In the genomic region with DNA sequence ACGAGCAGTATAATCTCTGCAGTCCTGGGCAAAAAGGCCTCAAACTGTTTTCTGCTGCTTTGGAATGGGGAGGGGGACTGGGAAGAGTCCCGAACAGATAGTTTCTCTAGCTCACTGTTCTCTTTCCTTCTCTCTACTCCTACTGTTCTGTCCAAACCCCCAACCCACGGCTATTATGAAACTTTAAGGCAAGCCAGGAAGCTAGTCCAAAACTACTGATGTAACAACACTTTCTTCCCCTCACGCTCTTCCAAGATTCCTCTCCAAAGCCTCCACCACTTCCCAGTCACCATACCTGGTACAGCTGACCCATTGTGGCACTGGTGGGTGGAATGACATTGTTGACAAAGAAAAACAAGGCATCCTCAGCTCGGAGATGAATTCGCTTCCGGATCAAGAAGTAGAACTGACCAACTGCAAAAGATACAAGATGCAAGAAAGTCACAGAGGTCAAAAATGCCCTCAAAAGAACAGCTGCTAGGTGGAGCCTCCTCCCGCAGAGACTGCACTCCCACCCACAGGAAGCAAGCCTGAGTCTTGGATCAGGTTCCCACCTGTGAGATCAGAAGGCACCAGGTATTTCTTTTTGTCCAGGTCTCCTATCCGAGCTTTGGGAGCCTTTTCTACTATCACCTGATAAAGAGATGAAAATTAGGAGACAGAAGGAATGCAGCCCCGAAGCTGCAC, we compare ENCODE assay signal across 9 cellular contexts. TPM values are rescaled to one million over a fixed set of nuclear protein-coding genes. Genes with fewer than 3 reads are reported as not detected.
DNase-seq lines count a peak whose midpoint lies in the region; ATAC-seq, FAIRE-seq and TF ChIP-seq lines count a peak whose summit lies in the region.
"Had no signal": no experiment of that assay in that cellular context is flagged by ENCODE, and none has a peak within 500 bp of the region (broad histone marks: within the 10 kb centered on the region; RNA-seq: fewer than 3 reads in every experiment).

No MANE protein-coding gene starts in this region.

- TF ChIP-seq POLR2A in GM12878 (IDR thresholded peaks at IDR 0.05; ENCODE audit: low read depth, low read length): no peak
- no peak for TF ChIP-seq POLR2A in uterus (IDR thresholded peaks at IDR 0.05)

- no peak overlapping the region for H2BK12ac ChIP-seq in mesenchymal stem cell (ENCODE audit: low read length in 2 of 2)

- peak overlapping the region; percentile 94 for H3K4me2 ChIP-seq in GM12878 (ENCODE audit: control insufficient read depth, insufficient read depth)
- peak overlapping the region; percentile 92 for H3K4me2 ChIP-seq in mesenchymal stem cell (ENCODE audit: low read length, poor library complexity, severe bottlenecking)

- H3K18ac ChIP-seq in mesenchymal stem cell (ENCODE audit: low read depth in 1 of 2, low read length in 2 of 2): peak overlapping the region in 1 of 2 experiments; percentile 58

- no peak overlapping the region for H2AFZ ChIP-seq in GM12878 (ENCODE audit: control insufficient read depth, low read depth, low read length)
- H2AFZ ChIP-seq in mesenchymal stem cell (ENCODE audit: low read depth, low read length): no peak overlapping the region

- peak overlapping the region; percentile 93 for H3K9ac ChIP-seq in GM12878 (ENCODE audit: control insufficient read depth, insufficient read depth, low read length)
- peak overlapping the region; percentile 97 for H3K9ac ChIP-seq in mesenchymal stem cell (ENCODE audit: low read length)

- TF ChIP-seq EP300 in GM12878 (IDR thresholded peaks at IDR 0.05; ENCODE audit: borderline replicate concordance in 1 of 2, control insufficient read depth in 1 of 2, low read depth in 2 of 2, low read length in 2 of 2): no peak

- ATAC-seq in left ventricle myocardium superior (no peak), GM12878 (no peak)

- H3K79me1 ChIP-seq in mesenchymal stem cell (replicated peaks; ENCODE audit: low read length, poor library complexity, severe bottlenecking): peaks cover 13% of the 10 kb centered on the region

- H3K79me2 ChIP-seq in GM12878 (ENCODE audit: control insufficient read depth, insufficient read depth, low read length): peaks cover 43% of the 10 kb centered on the region

- WGBS in GM12878 (ENCODE audit: insufficient coverage, insufficient replicate concordance, low lambda C conversion rate, missing lambda C conversion rate): 55% methylated on average over 10 of the region's 10 CpGs
- 49% methylated on average over 8 of the region's 10 CpGs for WGBS in mesenchymal stem cell

- in situ Hi-C loops in GM12878 (cut with MboI): no loop called here
- in situ Hi-C loops in G401 (cut with HindIII; ENCODE audit: low sequenced_read_pairs): no loop called here

- DNase-seq in cardiac muscle cell (ENCODE audit: low read depth in 1 of 2, low spot score in 1 of 2) (no peak), left ventricle myocardium superior (no peak), GM12878 (ENCODE audit: low read depth, low spot score) (no peak), mesenchymal stem cell (no peak), uterus (no peak), GM19238 (ENCODE audit: insufficient read length, low spot score) (no peak), G401 (ENCODE audit: low spot score) (no peak), NCI-H82 (lab: John Stamatoyannopoulos, UW) (no peak)
- DNase-seq: stimulated activated naive CD4-positive, alpha-beta T cell treated with Interleukin-2 at 50 U/mL for 16 hours had no signal

- H3K4me3 ChIP-seq in cardiac muscle cell (peak overlapping the region; percentile 72), GM12878 (peak overlapping the region; percentile 83), mesenchymal stem cell (ENCODE audit: insufficient read depth in 1 of 2, low read depth in 1 of 2, low read length in 2 of 2) (peak overlapping the region; percentile 89 to 98), uterus (peak overlapping the region; percentile 75 to 93)

- H4K8ac ChIP-seq in mesenchymal stem cell (ENCODE audit: low read length): no peak overlapping the region

- H3K27me3 ChIP-seq in cardiac muscle cell: no peaks in the 10 kb centered on the region
- no peaks in the 10 kb centered on the region for H3K27me3 ChIP-seq in GM12878 (replicated peaks in 1 of 2; ENCODE audit: control insufficient read depth in 2 of 2, insufficient read depth in 2 of 2, low read length in 1 of 2)
- H3K27me3 ChIP-seq in mesenchymal stem cell (ENCODE audit: control insufficient read depth in 1 of 2, insufficient read depth in 1 of 2, low read length in 2 of 2): no peaks in the 10 kb centered on the region
- no peaks in the 10 kb centered on the region for H3K27me3 ChIP-seq in uterus

- no peak for TF ChIP-seq RAD21 in GM12878 (IDR thresholded peaks at IDR 0.05; ENCODE audit: insufficient read depth, low read depth, low read length)

- RAD21 ChIA-PET in GM12878 (lab: Charles Lee; ENCODE audit: unreplicated experiment): interaction anchor here (1.8 to 6.3 kb wide), 4 partner anchors 8 to 55 kb away, joined by 7 to 51 read pairs (median 10); a partner anchor contains a TSS

- H2AK5ac ChIP-seq in mesenchymal stem cell (ENCODE audit: low read length, severe bottlenecking): peak overlapping the region; percentile 78

- H3K36me3 ChIP-seq in cardiac muscle cell (peaks cover 16% of the 10 kb centered on the region), GM12878 (ENCODE audit: control insufficient read depth in 2 of 2, insufficient read depth in 2 of 2, low read length in 1 of 2) (peaks cover 10 to 18% of the 10 kb centered on the region in 2 experiments), mesenchymal stem cell (ENCODE audit: control insufficient read depth in 1 of 2, insufficient read depth in 2 of 2, low read depth in 1 of 2, low read length in 2 of 2) (peaks cover 34 to 47% of the 10 kb centered on the region in 2 experiments), uterus (no peaks in the 10 kb centered on the region)

- H3K27ac ChIP-seq in cardiac muscle cell: peak overlapping the region; percentile 98
- H3K27ac ChIP-seq in GM12878 (ENCODE audit: control insufficient read depth, insufficient read depth): peak overlapping the region; percentile 67
- peak overlapping the region; percentile 98 for H3K27ac ChIP-seq in mesenchymal stem cell (ENCODE audit: low read length, poor library complexity, severe bottlenecking)
- peak overlapping the region; percentile 95 to 99 for H3K27ac ChIP-seq in uterus

- H3K4ac ChIP-seq in mesenchymal stem cell (ENCODE audit: low read depth in 1 of 2, low read length in 2 of 2): peak overlapping the region in 1 of 2 experiments; percentile 89

- intact Hi-C loops in left ventricle myocardium superior (cut with micrococcal nuclease): no loop called here
- intact Hi-C loops in GM12878 (cut with micrococcal nuclease; ENCODE audit: unreplicated experiment): loop anchor here (5.0 kb wide), 1 partner anchor 66 kb away; a partner anchor contains a TSS
- intact Hi-C loops in uterus (cut with DNase I; ENCODE audit: low total_unique reads): no loop called here

- H3K14ac ChIP-seq in mesenchymal stem cell (ENCODE audit: low read length in 2 of 2): peak overlapping the region in 1 of 2 experiments; percentile 64

- no peak overlapping the region for H2BK5ac ChIP-seq in mesenchymal stem cell (ENCODE audit: low read depth, low read length, poor library complexity, severe bottlenecking)

- peak overlapping the region in 1 of 2 experiments; percentile 84 for H3K23ac ChIP-seq in mesenchymal stem cell (ENCODE audit: low read length in 2 of 2)

- H4K91ac ChIP-seq in mesenchymal stem cell (ENCODE audit: low read length): no peak overlapping the region

- no peak for TF ChIP-seq CTCF in cardiac muscle cell (IDR thresholded peaks at IDR 0.05; ENCODE audit: low read depth, low read length)
- no peak for TF ChIP-seq CTCF in GM12878 (IDR thresholded peaks at IDR 0.05 in 2 of 3, conservative IDR thresholded peaks at IDR 0.05 in 1 of 3; ENCODE audit: control insufficient read depth in 2 of 3, extremely low read depth in 1 of 3, insufficient read depth in 1 of 3, low read depth in 3 of 3, low read length in 3 of 3)
- TF ChIP-seq CTCF in uterus (IDR thresholded peaks at IDR 0.05): no peak

- H2BK15ac ChIP-seq in mesenchymal stem cell (ENCODE audit: low read depth, poor library complexity, severe bottlenecking): no peak overlapping the region

- H2BK120ac ChIP-seq in mesenchymal stem cell (ENCODE audit: low read depth, low read length): no peak overlapping the region

- CTCF ChIA-PET in GM12878 (lab: Yijun Ruan, JAX): interaction anchor here (0.9 to 6.0 kb wide), 7 partner anchors 9 to 195 kb away, joined by 3 to 70 read pairs (median 4); a partner anchor contains a TSS

- POLR2A ChIA-PET in GM12878 (lab: Charles Lee): interaction anchor here (1.0 to 7.3 kb wide), 8 partner anchors 8 to 88 kb away, joined by 3 to 99 read pairs (median 6); a partner anchor contains a TSS

- SMC1A ChIA-PET in GM12878 (lab: Charles Lee; ENCODE audit: uncharacterized antibody, unreplicated experiment): interaction anchor here (1.1 to 4.3 kb wide), 3 partner anchors 9 to 344 kb away, joined by 3 to 34 read pairs (median 26); a partner anchor contains a TSS

- no peak for FAIRE-seq in GM12878 (lab: Jason Lieb, UNC)

- BruUV-seq in GM12878 (replicated peaks; lab: Mats Ljungman, UMichigan): no TSS peak

- H3K9me3 ChIP-seq in cardiac muscle cell (ENCODE audit: low read depth): no peaks in the 10 kb centered on the region
- H3K9me3 ChIP-seq in GM12878 (replicated peaks; ENCODE audit: control insufficient read depth, insufficient read depth, low read length): no peaks in the 10 kb centered on the region
- no peaks in the 10 kb centered on the region for H3K9me3 ChIP-seq in mesenchymal stem cell (ENCODE audit: control insufficient read depth, low read length)
- no peaks in the 10 kb centered on the region for H3K9me3 ChIP-seq in uterus

- H4K20me1 ChIP-seq in GM12878 (ENCODE audit: control insufficient read depth, insufficient read depth): no peaks in the 10 kb centered on the region

- H3K4me1 ChIP-seq in cardiac muscle cell (ENCODE audit: low read depth) (peaks cover 18% of the 10 kb centered on the region), GM12878 (ENCODE audit: control insufficient read depth, insufficient read depth, low read length) (peaks cover 16% of the 10 kb centered on the region), mesenchymal stem cell (ENCODE audit: control insufficient read depth, insufficient read depth, low read depth, low read length) (peaks cover 21% of the 10 kb centered on the region), uterus (peaks cover 9% of the 10 kb centered on the region in 2 donors)

RNA-seq across cellular contexts. Expression of a gene that starts 1.1 kb away (rescaled TPM):
- total RNA-seq in cardiac muscle cell (517 and 760 TPM in 2 replicates), left ventricle myocardium superior (456 TPM), GM12878 (2014; rRNA removed) (127 and 134 TPM in 2 replicates), GM12878 (2014; rRNA removed; fragmentation: Illumina TruSeq; extraction: Trizol) (157 and 164 TPM in 2 replicates), GM12878 (2021) (256 and 259 TPM in 2 replicates), uterus (100 to 1,000 TPM; 220 to 467 (median 366) TPM)
- polyA plus RNA-seq in cardiac muscle cell (772 and 773 TPM in 2 replicates), GM12878 (2011; rRNA removed) (187 and 223 TPM in 2 replicates), GM12878 (2014; fragmentation: Illumina TruSeq; extraction: Trizol) (613 and 739 TPM in 2 replicates), GM12878 (2014; fragmentation: Nextera tagmentation; extraction: Ambion mirVana) (100 to 1,000 TPM; 314 to 340 TPM), GM12878 (2014; rRNA removed) (236 and 238 TPM in 2 replicates), GM12878 (2016; fragmentation: Nextera tagmentation; extraction: Ambion mirVana) (100 to 1,000 TPM; 433 to 444 TPM)
- total RNA-seq in GM12878 (2013; cell fraction: nucleolus; rRNA removed): 11.4 and 13.4 TPM in 2 replicates
- polyA plus RNA-seq in GM12878 (2011; ENCODE audit: low read depth): 230 TPM
- 230 and 389 TPM in 2 replicates for polyA plus RNA-seq in GM12878 (2011; cell fraction: cytosol; rRNA removed)
- polyA plus RNA-seq in GM12878 (2011; cell fraction: nucleus; rRNA removed): 97.8 and 122 TPM in 2 replicates
- polyA plus RNA-seq in GM12878 (2012): 348 and 349 TPM in 2 replicates
- 144 and 161 TPM in 2 replicates for polyA minus RNA-seq in GM12878 (2011; rRNA and poly(A)+ RNA removed)
- 52.9 and 65.4 TPM in 2 replicates for polyA minus RNA-seq in GM12878 (2011; cell fraction: cytosol; rRNA and poly(A)+ RNA removed)
- 29.0 and 33.7 TPM in 2 replicates for polyA minus RNA-seq in GM12878 (2011; cell fraction: nucleus; rRNA and poly(A)+ RNA removed)
- 1,180 TPM for polyA plus RNA-seq in mesenchymal stem cell (2013, experiment 1 of 2)
- polyA plus RNA-seq in mesenchymal stem cell (2013, experiment 2 of 2): 1,203 TPM
- total RNA-seq in G401 (2014; rRNA removed; shearing (Covaris generic)): 227 and 249 TPM in 2 replicates

RNA-seq across cellular contexts. Expression of a gene that starts 1.9 kb away (rescaled TPM):
- total RNA-seq in cardiac muscle cell (53.5 and 57.7 TPM in 2 replicates), left ventricle myocardium superior (29.4 TPM), GM12878 (2014; rRNA removed) (35.7 and 38.0 TPM in 2 replicates), GM12878 (2014; rRNA removed; fragmentation: Illumina TruSeq; extraction: Trizol) (35.6 and 37.5 TPM in 2 replicates), GM12878 (2021) (34.0 and 39.2 TPM in 2 replicates), uterus (10 to 100 TPM in 3 of 4 donors, 1 to 10 TPM in 1; 9.7 to 68.1 (median 29.7) TPM)
- polyA plus RNA-seq in cardiac muscle cell (53.9 and 65.0 TPM in 2 replicates), GM12878 (2011; rRNA removed) (21.7 and 29.7 TPM in 2 replicates), GM12878 (2014; fragmentation: Illumina TruSeq; extraction: Trizol) (72.7 and 84.8 TPM in 2 replicates), GM12878 (2014; fragmentation: Nextera tagmentation; extraction: Ambion mirVana) (10 to 100 TPM in 1 of 2 experiments, 1 to 10 TPM in 1; 8.2 to 17.7 TPM), GM12878 (2014; rRNA removed) (38.1 and 41.6 TPM in 2 replicates), GM12878 (2016; fragmentation: Nextera tagmentation; extraction: Ambion mirVana) (10 to 100 TPM; 26.4 to 31.1 TPM)
- total RNA-seq in GM12878 (2013; cell fraction: nucleolus; rRNA removed): 10.6 and 11.8 TPM in 2 replicates
- 22.1 TPM for polyA plus RNA-seq in GM12878 (2011; ENCODE audit: low read depth)
- polyA plus RNA-seq in GM12878 (2011; cell fraction: cytosol; rRNA removed): 27.3 and 27.9 TPM in 2 replicates
- 15.7 and 19.7 TPM in 2 replicates for polyA plus RNA-seq in GM12878 (2011; cell fraction: nucleus; rRNA removed)
- 25.1 and 26.9 TPM in 2 replicates for polyA plus RNA-seq in GM12878 (2012)
- polyA minus RNA-seq in GM12878 (2011; rRNA and poly(A)+ RNA removed): 20.7 and 28.0 TPM in 2 replicates
- 12.2 and 13.2 TPM in 2 replicates for polyA minus RNA-seq in GM12878 (2011; cell fraction: cytosol; rRNA and poly(A)+ RNA removed)
- polyA minus RNA-seq in GM12878 (2011; cell fraction: nucleus; rRNA and poly(A)+ RNA removed): 6.8 and 8.7 TPM in 2 replicates
- polyA plus RNA-seq in mesenchymal stem cell (2013, experiment 1 of 2): 117 TPM
- polyA plus RNA-seq in mesenchymal stem cell (2013, experiment 2 of 2): 119 TPM
- 113 and 121 TPM in 2 replicates for total RNA-seq in G401 (2014; rRNA removed; shearing (Covaris generic))

RNA-seq across cellular contexts. Expression of a gene that starts 6.9 kb away (rescaled TPM):
- total RNA-seq in cardiac muscle cell (87.4 and 121 TPM in 2 replicates), left ventricle myocardium superior (23.5 TPM), GM12878 (2014; rRNA removed) (33.0 and 37.6 TPM in 2 replicates), GM12878 (2014; rRNA removed; fragmentation: Illumina TruSeq; extraction: Trizol) (15.4 and 16.7 TPM in 2 replicates), GM12878 (2021) (40.0 and 44.8 TPM in 2 replicates), uterus (10 to 100 TPM in 3 of 4 donors, 1 to 10 TPM in 1; 5.1 to 83.2 (median 53.5) TPM)
- polyA plus RNA-seq in cardiac muscle cell (79.2 and 80.3 TPM in 2 replicates), GM12878 (2011; rRNA removed) (2.2 and 5.3 TPM in 2 replicates), GM12878 (2014; fragmentation: Illumina TruSeq; extraction: Trizol) (5.1 and 21.2 TPM in 2 replicates), GM12878 (2014; fragmentation: Nextera tagmentation; extraction: Ambion mirVana) (1 to 10 TPM in 1 of 2 experiments, under 1 TPM in 1; 0.97 to 2.7 TPM), GM12878 (2014; rRNA removed) (29.9 and 31.3 TPM in 2 replicates), GM12878 (2016; fragmentation: Nextera tagmentation; extraction: Ambion mirVana) (10 to 100 TPM; 25.3 to 30.4 TPM)
- 83.1 and 91.9 TPM in 2 replicates for total RNA-seq in GM12878 (2013; cell fraction: nucleolus; rRNA removed)
- 11.7 TPM for polyA plus RNA-seq in GM12878 (2011; ENCODE audit: low read depth)
- polyA plus RNA-seq in GM12878 (2011; cell fraction: cytosol; rRNA removed): 6.1 TPM in 2 replicates
- 30.0 and 46.5 TPM in 2 replicates for polyA plus RNA-seq in GM12878 (2011; cell fraction: nucleus; rRNA removed)
- polyA plus RNA-seq in GM12878 (2012): 29.2 and 31.4 TPM in 2 replicates
- polyA minus RNA-seq in GM12878 (2011; rRNA and poly(A)+ RNA removed): 15.7 and 21.8 TPM in 2 replicates
- 9.1 and 10.9 TPM in 2 replicates for polyA minus RNA-seq in GM12878 (2011; cell fraction: cytosol; rRNA and poly(A)+ RNA removed)
- 23.8 and 45.4 TPM in 2 replicates for polyA minus RNA-seq in GM12878 (2011; cell fraction: nucleus; rRNA and poly(A)+ RNA removed)
- 40.7 TPM for polyA plus RNA-seq in mesenchymal stem cell (2013, experiment 1 of 2)
- 39.7 TPM for polyA plus RNA-seq in mesenchymal stem cell (2013, experiment 2 of 2)
- 89.9 and 99.0 TPM in 2 replicates for total RNA-seq in G401 (2014; rRNA removed; shearing (Covaris generic))

RNA-seq across cellular contexts. Expression of a gene that starts 10.3 kb away (rescaled TPM):
- total RNA-seq in cardiac muscle cell (76.0 and 78.3 TPM in 2 replicates), left ventricle myocardium superior (122 TPM), GM12878 (2014; rRNA removed) (31.4 and 32.2 TPM in 2 replicates), GM12878 (2014; rRNA removed; fragmentation: Illumina TruSeq; extraction: Trizol) (23.7 and 27.3 TPM in 2 replicates), GM12878 (2021) (142 TPM in 2 replicates), uterus (100 to 1,000 TPM in 1 of 4 donors, 10 to 100 TPM in 3; 13.8 to 115 (median 37.2) TPM)
- polyA plus RNA-seq in cardiac muscle cell (92.5 and 98.6 TPM in 2 replicates), GM12878 (2011; rRNA removed) (82.7 and 111 TPM in 2 replicates), GM12878 (2014; fragmentation: Illumina TruSeq; extraction: Trizol) (167 and 176 TPM in 2 replicates), GM12878 (2014; fragmentation: Nextera tagmentation; extraction: Ambion mirVana) (10 to 100 TPM; 24.5 to 29.2 TPM), GM12878 (2014; rRNA removed) (96.0 and 118 TPM in 2 replicates), GM12878 (2016; fragmentation: Nextera tagmentation; extraction: Ambion mirVana) (10 to 100 TPM; 25.7 to 26.7 TPM)
- 36.7 and 47.2 TPM in 2 replicates for total RNA-seq in GM12878 (2013; cell fraction: nucleolus; rRNA removed)
- polyA plus RNA-seq in GM12878 (2011; ENCODE audit: low read depth): 85.0 TPM
- 142 and 154 TPM in 2 replicates for polyA plus RNA-seq in GM12878 (2011; cell fraction: cytosol; rRNA removed)
- polyA plus RNA-seq in GM12878 (2011; cell fraction: nucleus; rRNA removed): 145 and 146 TPM in 2 replicates
- 152 and 229 TPM in 2 replicates for polyA plus RNA-seq in GM12878 (2012)
- 106 and 150 TPM in 2 replicates for polyA minus RNA-seq in GM12878 (2011; rRNA and poly(A)+ RNA removed)
- 62.8 and 85.6 TPM in 2 replicates for polyA minus RNA-seq in GM12878 (2011; cell fraction: cytosol; rRNA and poly(A)+ RNA removed)
- 37.8 and 51.6 TPM in 2 replicates for polyA minus RNA-seq in GM12878 (2011; cell fraction: nucleus; rRNA and poly(A)+ RNA removed)
- polyA plus RNA-seq in mesenchymal stem cell (2013, experiment 1 of 2): 136 TPM
- 141 TPM for polyA plus RNA-seq in mesenchymal stem cell (2013, experiment 2 of 2)
- 18.3 and 26.8 TPM in 2 replicates for total RNA-seq in G401 (2014; rRNA removed; shearing (Covaris generic))

RNA-seq across cellular contexts. Expression of a gene that starts 10.8 kb away (rescaled TPM):
- 54.5 and 68.8 TPM in 2 replicates for total RNA-seq in cardiac muscle cell
- polyA plus RNA-seq in cardiac muscle cell: 62.3 and 82.9 TPM in 2 replicates
- 85.3 TPM for total RNA-seq in left ventricle myocardium superior
- total RNA-seq in GM12878 (2013; cell fraction: nucleolus; rRNA removed): 21.0 and 29.2 TPM in 2 replicates
- total RNA-seq in GM12878 (2014; rRNA removed): 63.5 and 66.4 TPM in 2 replicates
- 35.0 and 41.1 TPM in 2 replicates for total RNA-seq in GM12878 (2014; rRNA removed; fragmentation: Illumina TruSeq; extraction: Trizol)
- total RNA-seq in GM12878 (2021): 67.4 and 71.0 TPM in 2 replicates
- polyA plus RNA-seq in GM12878 (2011; ENCODE audit: low read depth): 47.5 TPM
- polyA plus RNA-seq in GM12878 (2011; rRNA removed): 53.9 and 76.9 TPM in 2 replicates
- 111 and 114 TPM in 2 replicates for polyA plus RNA-seq in GM12878 (2011; cell fraction: cytosol; rRNA removed)
- polyA plus RNA-seq in GM12878 (2011; cell fraction: nucleus; rRNA removed): 92.0 and 98.7 TPM in 2 replicates
- 55.4 and 70.3 TPM in 2 replicates for polyA plus RNA-seq in GM12878 (2012)
- polyA plus RNA-seq in GM12878 (2014; fragmentation: Illumina TruSeq; extraction: Trizol): 45.8 and 68.9 TPM in 2 replicates
- polyA plus RNA-seq in GM12878 (2014; fragmentation: Nextera tagmentation; extraction: Ambion mirVana): 10 to 100 TPM; 81.8 to 94.7 TPM
- polyA plus RNA-seq in GM12878 (2014; rRNA removed): 78.0 and 79.8 TPM in 2 replicates
- 100 to 1,000 TPM; 102 to 109 TPM for polyA plus RNA-seq in GM12878 (2016; fragmentation: Nextera tagmentation; extraction: Ambion mirVana)
- polyA minus RNA-seq in GM12878 (2011; rRNA and poly(A)+ RNA removed): 46.3 and 74.0 TPM in 2 replicates
- 23.4 and 24.3 TPM in 2 replicates for polyA minus RNA-seq in GM12878 (2011; cell fraction: cytosol; rRNA and poly(A)+ RNA removed)
- 18.0 and 25.8 TPM in 2 replicates for polyA minus RNA-seq in GM12878 (2011; cell fraction: nucleus; rRNA and poly(A)+ RNA removed)
- polyA plus RNA-seq in mesenchymal stem cell (2013, experiment 1 of 2): 36.8 TPM
- 39.0 TPM for polyA plus RNA-seq in mesenchymal stem cell (2013, experiment 2 of 2)
- total RNA-seq in uterus: 10 to 100 TPM; 41.9 to 65.6 (median 51.3) TPM
- 74.1 and 95.6 TPM in 2 replicates for total RNA-seq in G401 (2014; rRNA removed; shearing (Covaris generic))
